Comparison of ENCODE assay signal across 15 cellular contexts in the genomic region with DNA sequence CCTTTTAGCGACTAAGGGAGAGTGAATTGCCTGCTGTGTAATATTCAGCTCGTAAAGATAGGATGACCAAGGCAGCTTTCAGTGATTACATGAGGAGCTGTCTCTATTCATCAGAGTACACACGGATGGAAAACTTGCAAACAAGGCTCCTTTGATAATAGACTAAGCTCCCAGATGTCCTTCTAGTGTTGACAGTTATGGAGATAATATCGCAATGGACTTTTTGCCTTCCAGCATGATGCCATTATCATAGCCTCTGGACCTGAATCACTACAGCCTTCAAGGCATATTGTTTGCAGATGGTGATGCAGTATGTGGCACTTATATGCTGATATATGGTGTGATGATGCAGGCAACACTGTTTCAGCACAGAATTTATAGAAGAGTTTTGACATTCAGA.
"Had no signal": no experiment of that assay in that cellular context is flagged by ENCODE, and none has a peak within 500 bp of the region (broad histone marks: within the 10 kb centered on the region; RNA-seq: fewer than 3 reads in every experiment).

No MANE protein-coding gene starts in this region.

- H3K27me3 ChIP-seq: cardiac muscle cell, upper lobe of right lung had no signal

- H3K4me3 ChIP-seq: cardiac muscle cell, left ventricle myocardium inferior, psoas muscle, thoracic aorta, upper lobe of right lung had no signal

- H3K36me3 ChIP-seq: cardiac muscle cell, left ventricle myocardium inferior, thoracic aorta, upper lobe of right lung had no signal

- DNase-seq: activated CD4-positive, alpha-beta memory T cell treated with anti-CD3 and anti-CD28 coated beads for 36 hours; activated CD4-positive, alpha-beta T cell treated with anti-CD3 and anti-CD28 coated beads for 36 hours; activated naive CD8-positive, alpha-beta T cell treated with anti-CD3 and anti-CD28 coated beads, Interleukin-2, amount 10 ng/mL, durations not matched to agents 7 days and 5 days; activated T-cell treated with anti-CD3 and anti-CD28 coated beads for 4 hours; amygdala; effector memory CD8-positive, alpha-beta T cell; kidney; left ventricle myocardium inferior; psoas muscle; stimulated activated naive B cell treated with anti-CD40 and anti-IgM and Interleukin-4, amounts not matched to agents 10 μg/mL and 1 μg/mL and 100 μg/mL, for 72 hours; upper lobe of right lung had no signal

- H3K9me3 ChIP-seq: left ventricle myocardium inferior, psoas muscle, thoracic aorta, upper lobe of right lung had no signal

- ATAC-seq: activated CD4-positive, alpha-beta T cell treated with anti-CD3 and anti-CD28 coated beads for 36 hours; effector memory CD8-positive, alpha-beta T cell; psoas muscle; sciatic nerve; stimulated activated naive B cell treated with anti-CD40 and anti-IgM and Interleukin-4, amounts not matched to agents 10 μg/mL and 1 μg/mL and 100 μg/mL, for 72 hours; upper lobe of right lung had no signal

- H3K27ac ChIP-seq: cardiac muscle cell, left ventricle myocardium inferior, psoas muscle, thoracic aorta, upper lobe of right lung had no signal

- H3K4me1 ChIP-seq: psoas muscle, upper lobe of right lung had no signal

- FAIRE-seq: frontal cortex, kidney had no signal
